In the genomic region with DNA sequence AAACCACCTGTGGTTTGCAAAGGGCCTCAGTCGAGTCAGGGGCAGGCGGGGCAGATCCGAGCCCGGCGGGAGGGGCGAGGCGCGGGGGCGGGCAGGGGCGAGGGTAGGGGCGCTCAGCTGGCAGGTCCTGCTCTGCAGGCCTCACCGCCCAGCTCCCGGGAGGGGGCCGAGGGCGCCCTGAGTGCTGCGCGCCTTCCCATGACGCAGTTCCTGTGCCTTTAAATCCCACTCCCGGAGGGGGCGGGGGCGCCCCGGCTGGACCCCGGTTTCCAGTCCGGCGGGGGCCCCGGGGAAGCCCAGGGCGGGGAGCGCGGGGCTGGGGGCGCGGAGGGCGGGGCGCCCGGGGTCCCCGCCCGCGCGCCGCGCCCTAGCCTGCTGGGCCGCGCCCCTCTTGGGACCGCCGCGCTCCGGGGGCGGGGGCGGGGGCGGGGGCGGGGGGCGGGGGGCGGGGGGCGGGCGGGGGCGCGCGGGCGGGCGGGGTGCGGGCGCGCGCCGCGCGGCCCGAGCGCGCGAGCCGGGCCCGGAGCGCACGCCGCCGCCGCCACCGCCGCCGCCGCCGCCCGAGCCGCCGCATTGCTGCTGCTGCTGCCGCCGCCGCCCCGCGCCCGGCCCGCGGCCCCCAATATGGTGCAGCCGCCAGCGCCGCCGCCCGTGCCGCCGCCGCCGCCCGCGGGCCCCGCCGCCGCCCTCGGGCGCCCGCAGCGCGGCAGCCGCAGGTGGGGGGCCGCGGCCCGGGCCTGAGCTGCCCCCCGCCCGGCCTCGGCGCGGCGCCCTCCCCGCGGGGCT, we compare ENCODE assay signal across 11 cellular contexts. TPM values are rescaled to one million over a fixed set of nuclear protein-coding genes. Genes with fewer than 3 reads are reported as not detected.
A peak's percentile ranks its signal among the peaks of the same experiment; 100 is the strongest.
DNase-seq lines count a peak whose midpoint lies in the region; ATAC-seq and TF ChIP-seq lines count a peak whose summit lies in the region.
"Had no signal": no experiment of that assay in that cellular context is flagged by ENCODE, and none has a peak within 500 bp of the region (broad histone marks: within the 10 kb centered on the region; RNA-seq: fewer than 3 reads in every experiment).

A gene (plus strand): TSS at position 504 of the 786 bp plus-strand sequence. CDS start 639 bp downstream, outside the sequence.

- H4K20me1 ChIP-seq in BLaER1 treated with 17β-estradiol and CSF1 and Interleukin-3, amounts not matched to agents 10 nM and 100 nM, result peaks cover 0 to 59% (median 37%) of the 10 kb centered on the region in 11 experiments; a peak in 17 of 22 replicates

- no peak within 1 kb of the TSS for H3K27ac ChIP-seq in BLaER1 treated with 17β-estradiol and CSF1 and Interleukin-3, amounts not matched to agents 10 nM and 100 nM

- H3K4me3 Mint-ChIP-seq in activated naive CD8-positive, alpha-beta T cell treated with anti-CD3 and anti-CD28 coated beads, Interleukin-2, amount 50 U/mL, for 24 hours, result peak within 1 kb of the TSS; percentile 60
- peak within 1 kb of the TSS; percentile 86 for H3K4me3 Mint-ChIP-seq in mesothelial cell of epicardium

- peak within 1 kb of the TSS; percentile 51 to 76 (median 65) for H3K4me2 ChIP-seq in BLaER1 treated with 17β-estradiol and CSF1 and Interleukin-3, amounts not matched to agents 10 nM and 100 nM

- DNase-seq in H7 (peak; percentile 95), mesothelial cell of epicardium (ENCODE audit: low spot score in 2 of 2, unreplicated experiment in 2 of 2) (peak in 1 of 2 experiments; percentile 57), NCI-H146 treated with DMSO at 0.1 percent for 48 hours (lab: John Stamatoyannopoulos, UW; ENCODE audit: unreplicated experiment) (no peak)
- DNase-seq in activated naive CD8-positive, alpha-beta T cell treated with anti-CD3 and anti-CD28 coated beads, Interleukin-2, amount 50 U/mL, for 24 hours, result peak; percentile 8
- DNase-seq in stimulated activated CD4-positive, alpha-beta T cell treated with anti-CD3 and anti-CD28 coated beads, Interleukin-4, amount 100 ng/mL, for 24 hours, result no peak
- DNase-seq: central memory CD4-positive, alpha-beta T cell; T1000 had no signal

- H3K27me3 ChIP-seq in BLaER1 treated with 17β-estradiol and CSF1 and Interleukin-3, amounts not matched to agents 10 nM and 100 nM, result peaks cover 86 to 92% (median 90%) of the 10 kb centered on the region in 11 experiments
- peaks cover 13% of the 10 kb centered on the region for H3K27me3 ChIP-seq in H7 (ENCODE audit: control insufficient read depth, insufficient read depth, low read length)

- no peaks in the 10 kb centered on the region for H3K36me3 ChIP-seq in BLaER1 treated with 17β-estradiol and CSF1 and Interleukin-3, amounts not matched to agents 10 nM and 100 nM
- H3K36me3 ChIP-seq in H7 (replicated peaks; ENCODE audit: control insufficient read depth, insufficient read depth, low read length), result no peaks in the 10 kb centered on the region

- H3K36me3 Mint-ChIP-seq in activated naive CD8-positive, alpha-beta T cell treated with anti-CD3 and anti-CD28 coated beads, Interleukin-2, amount 50 U/mL, for 24 hours (ENCODE audit: low read depth), result no peaks in the 10 kb centered on the region
- no peaks in the 10 kb centered on the region for H3K36me3 Mint-ChIP-seq in mesothelial cell of epicardium

- ATAC-seq in activated naive CD8-positive, alpha-beta T cell treated with anti-CD3 and anti-CD28 coated beads, Interleukin-2, amount 50 U/mL, for 24 hours, result no peak
- no peak for ATAC-seq in HG02571 (IDR thresholded peaks at IDR 0.05; ENCODE audit: unreplicated experiment)
- no peak for ATAC-seq in HG02678 (IDR thresholded peaks at IDR 0.05; ENCODE audit: unreplicated experiment)
- ATAC-seq: GM12878 had no signal

- peaks cover 61% of the 10 kb centered on the region for H3K27me3 Mint-ChIP-seq in activated naive CD8-positive, alpha-beta T cell treated with anti-CD3 and anti-CD28 coated beads, Interleukin-2, amount 50 U/mL, for 24 hours
- H3K27me3 Mint-ChIP-seq in mesothelial cell of epicardium (ENCODE audit: low read depth), result peaks cover 43% of the 10 kb centered on the region

- H3K4me1 Mint-ChIP-seq in activated naive CD8-positive, alpha-beta T cell treated with anti-CD3 and anti-CD28 coated beads, Interleukin-2, amount 50 U/mL, for 24 hours, result peaks cover 10% of the 10 kb centered on the region
- H3K4me1 Mint-ChIP-seq in mesothelial cell of epicardium, result peaks cover 15% of the 10 kb centered on the region

- peaks cover 0 to 16% (median 10%) of the 10 kb centered on the region in 10 experiments; a peak in 14 of 20 replicates for H3K4me1 ChIP-seq in BLaER1 treated with 17β-estradiol and CSF1 and Interleukin-3, amounts not matched to agents 10 nM and 100 nM

- peak within 1 kb of the TSS in 9 of 10 experiments; percentile 35 to 64 (median 50); a peak in 17 of 20 replicates for H3K4me3 ChIP-seq in BLaER1 treated with 17β-estradiol and CSF1 and Interleukin-3, amounts not matched to agents 10 nM and 100 nM
- peak within 1 kb of the TSS; percentile 83 for H3K4me3 ChIP-seq in H7 (ENCODE audit: insufficient read depth, low read depth, low read length)
- H3K4me3 ChIP-seq: GM12878 had no signal

- H3K9ac ChIP-seq in BLaER1 treated with 17β-estradiol and CSF1 and Interleukin-3, amounts not matched to agents 10 nM and 100 nM, result peak within 1 kb of the TSS in 1 of 11 experiments; percentile 44; a peak in 1 of 22 replicates

- no peaks in the 10 kb centered on the region for H3K9me3 Mint-ChIP-seq in activated naive CD8-positive, alpha-beta T cell treated with anti-CD3 and anti-CD28 coated beads, Interleukin-2, amount 50 U/mL, for 24 hours
- H3K9me3 Mint-ChIP-seq in mesothelial cell of epicardium, result no peaks in the 10 kb centered on the region

- peaks cover 0 to 12% (median 4%) of the 10 kb centered on the region in 11 experiments; a peak in 5 of 22 replicates for H3K9me3 ChIP-seq in BLaER1 treated with 17β-estradiol and CSF1 and Interleukin-3, amounts not matched to agents 10 nM and 100 nM (replicated peaks in 1 of 11)

- H3K27ac Mint-ChIP-seq in activated naive CD8-positive, alpha-beta T cell treated with anti-CD3 and anti-CD28 coated beads, Interleukin-2, amount 50 U/mL, for 24 hours, result no peak within 1 kb of the TSS
- peak within 1 kb of the TSS; percentile 23 for H3K27ac Mint-ChIP-seq in mesothelial cell of epicardium

- TF ChIP-seq CTCF in mesothelial cell of epicardium (IDR thresholded peaks at IDR 0.05; ENCODE audit: unreplicated experiment), result no peak

RNA-seq across cellular contexts. Expression of the gene that starts here (rescaled TPM):
- 24.0 and 25.6 TPM in 2 replicates for total RNA-seq in H7 (2014; rRNA removed; shearing (Covaris generic))
- total RNA-seq in mesothelial cell of epicardium, result 15.1 to 16.8 TPM (median 15.4 TPM) in 3 replicates
- total RNA-seq: GM12878 had no signal

Comparison
In these comparisons a context has a peak if more than half of its experiments do, and no peak if none do; other contexts are left out.
1. DNase-seq: peak in H7 (single experiment) and activated naive CD8-positive, alpha-beta T cell treated with anti-CD3 and anti-CD28 coated beads, Interleukin-2, amount 50 U/mL, for 24 hours (single experiment); none in NCI-H146 treated with DMSO at 0.1 percent for 48 hours (single experiment) and stimulated activated CD4-positive, alpha-beta T cell treated with anti-CD3 and anti-CD28 coated beads, Interleukin-4, amount 100 ng/mL, for 24 hours (single experiment).